Comparison of ENCODE assay signal across 8 cellular contexts in genomic region chr12:19967486-19967885, GRCh38.
A peak's percentile ranks its signal among the peaks of the same experiment; 100 is the strongest.
DNase-seq lines count a peak whose midpoint lies in the region; ATAC-seq and TF ChIP-seq lines count a peak whose summit lies in the region.

No MANE protein-coding gene starts in this region.

- ATAC-seq in HG02642 (IDR thresholded peaks at IDR 0.05; ENCODE audit: poor library complexity, unreplicated experiment) (no peak), GM21381 (IDR thresholded peaks at IDR 0.05; ENCODE audit: unreplicated experiment) (no peak), GM21723 (IDR thresholded peaks at IDR 0.05; ENCODE audit: unreplicated experiment) (no peak)
- ATAC-seq in activated naive CD4-positive, alpha-beta T cell treated with anti-CD3 and anti-CD28 coated beads, Interleukin-2, amount 50 U/mL, for 72 hours, result no peak

- no peak overlapping the region for H3K4me3 ChIP-seq in cardiac fibroblast (replicated peaks in 1 of 2; ENCODE audit: low read depth in 2 of 2, low read length in 2 of 2)

- no peak for TF ChIP-seq CTCF in cardiac fibroblast (IDR thresholded peaks at IDR 0.05; ENCODE audit: low read depth, low read length)

- no peak overlapping the region for H3K27ac Mint-ChIP-seq in activated naive CD4-positive, alpha-beta T cell treated with anti-CD3 and anti-CD28 coated beads, Interleukin-2, amount 50 U/mL, for 72 hours

- H3K36me3 Mint-ChIP-seq in activated naive CD4-positive, alpha-beta T cell treated with anti-CD3 and anti-CD28 coated beads, Interleukin-2, amount 50 U/mL, for 72 hours, result no peaks in the 10 kb centered on the region

- DNase-seq in COLO829 (ENCODE audit: low spot score), result peak; percentile 73
- DNase-seq in NCI-H2029 (lab: John Stamatoyannopoulos, UW), result peak; percentile 78
- DNase-seq in cardiac fibroblast (ENCODE audit: low read depth in 2 of 2), result peak; percentile 96 to 99
- peak; percentile 56 for DNase-seq in mucosa of gallbladder (ENCODE audit: low spot score)
- DNase-seq in activated naive CD4-positive, alpha-beta T cell treated with anti-CD3 and anti-CD28 coated beads, Interleukin-2, amount 50 U/mL, for 72 hours (ENCODE audit: low spot score in 2 of 2), result no peak

- H3K9me3 Mint-ChIP-seq in activated naive CD4-positive, alpha-beta T cell treated with anti-CD3 and anti-CD28 coated beads, Interleukin-2, amount 50 U/mL, for 72 hours, result no peaks in the 10 kb centered on the region

Comparison
In these comparisons a context has a peak if more than half of its experiments do, and no peak if none do; other contexts are left out.
1. DNase-seq: peak in COLO829 (single experiment), NCI-H2029 (single experiment), cardiac fibroblast (2 of 2) and mucosa of gallbladder (single experiment); none in activated naive CD4-positive, alpha-beta T cell treated with anti-CD3 and anti-CD28 coated beads, Interleukin-2, amount 50 U/mL, for 72 hours (0 of 2).